ENCODE assay signal across 13 cellular contexts in the genomic region with DNA sequence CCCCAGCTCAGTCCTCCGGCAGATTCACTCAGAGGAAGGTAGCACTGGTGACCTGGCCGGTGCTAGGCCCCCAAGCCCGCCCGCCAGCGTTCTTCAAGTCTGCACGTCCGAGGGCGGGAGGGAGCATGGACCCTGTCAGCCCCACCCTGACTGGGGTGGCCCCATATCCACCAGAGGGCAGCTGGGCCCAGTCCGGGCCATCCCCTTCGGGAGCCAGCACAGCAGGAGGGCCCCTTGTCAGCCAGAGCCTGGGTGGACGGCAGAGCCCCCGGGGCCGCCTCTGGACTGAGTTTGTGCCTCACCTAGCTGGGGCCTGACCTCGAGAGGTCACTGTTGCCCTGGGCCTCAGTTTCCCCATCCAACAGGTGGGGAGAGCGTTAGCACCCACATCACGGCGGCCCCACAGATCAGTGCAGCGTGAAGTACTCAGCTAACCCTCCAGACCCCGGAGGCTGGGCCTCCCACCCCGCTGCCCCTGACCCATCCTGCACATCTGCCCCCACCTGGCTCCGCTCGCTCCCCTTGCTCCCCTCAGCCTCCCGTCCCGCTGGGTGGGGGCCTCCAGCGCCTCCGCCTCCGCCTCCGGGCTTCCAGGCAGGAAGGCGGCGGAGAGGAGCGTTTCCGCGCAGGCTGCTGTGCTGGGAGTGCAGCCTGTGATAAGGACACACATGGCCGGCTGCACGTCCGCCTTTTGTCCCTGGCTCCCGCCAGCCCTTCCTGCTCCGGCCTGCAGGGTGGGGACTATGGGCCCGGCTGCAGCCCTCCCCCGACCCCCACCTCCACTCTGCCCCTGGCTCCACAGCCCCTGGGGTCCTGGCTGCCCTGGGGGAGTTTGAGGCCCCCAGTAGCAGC. TPM values are rescaled to one million over a fixed set of nuclear protein-coding genes. Genes with fewer than 3 reads are reported as not detected.
A peak's percentile ranks its signal among the peaks of the same experiment; 100 is the strongest.
DNase-seq lines count a peak whose midpoint lies in the region; ATAC-seq and TF ChIP-seq lines count a peak whose summit lies in the region.
"Had no signal": no experiment of that assay in that cellular context is flagged by ENCODE, and none has a peak within 500 bp of the region (broad histone marks: within the 10 kb centered on the region; RNA-seq: fewer than 3 reads in every experiment).

No MANE protein-coding gene starts in this region.

- no peak overlapping the region for H3K27ac ChIP-seq in WERI-Rb-1
- peak overlapping the region; percentile 90 to 97 (median 95) for H3K27ac ChIP-seq in heart right ventricle
- H3K27ac ChIP-seq: cardiac muscle cell, SJCRH30 had no signal

- H3K4me1 ChIP-seq in heart right ventricle: peaks cover 16 to 83% (median 54%) of the 10 kb centered on the region in 9 donors

- WGBS in heart right ventricle, 2 donors: 25 to 30% methylated on average over 38 to 40 of the region's 40 CpGs

- no peak overlapping the region for H3K4me3 ChIP-seq in WERI-Rb-1 (ENCODE audit: low read depth, low read length)
- peak overlapping the region; percentile 24 to 66 (median 54) for H3K4me3 ChIP-seq in heart right ventricle
- H3K4me3 ChIP-seq: cardiac muscle cell, SJCRH30 had no signal

- H3K9me3 ChIP-seq in WERI-Rb-1 (ENCODE audit: severe bottlenecking) (no peaks in the 10 kb centered on the region), heart right ventricle (no peaks in the 10 kb centered on the region)
- H3K9me3 ChIP-seq: SJCRH30 had no signal

- TF ChIP-seq CTCF in WERI-Rb-1 (IDR thresholded peaks at IDR 0.05; ENCODE audit: low read depth, low read length) (0 out of 2 replicates have a peak, but pooled peaks have one; percentile 1), heart right ventricle (IDR thresholded peaks at IDR 0.05) (peak in 4 of 9 donors; percentile 28 to 45 (median 34))

- intact Hi-C loops in heart right ventricle (cut with DNase I) (loop anchor here in 6 of 10 donors (1.0 to 10.0 kb wide), 4 partner anchors 10 to 49 kb away; a partner anchor contains a TSS), posterior vena cava (cut with DNase I) (no loop called here)

- ATAC-seq in heart right ventricle (peak; percentile 50 to 77 (median 68)), GM21515 (IDR thresholded peaks at IDR 0.05; ENCODE audit: unreplicated experiment) (no peak), HG02759 (IDR thresholded peaks at IDR 0.05; ENCODE audit: unreplicated experiment) (no peak)
- ATAC-seq: HCT116 had no signal

- H3K36me3 ChIP-seq in WERI-Rb-1: no peaks in the 10 kb centered on the region
- no peaks in the 10 kb centered on the region for H3K36me3 ChIP-seq in heart right ventricle
- H3K36me3 ChIP-seq: cardiac muscle cell, SJCRH30 had no signal

- DNase-seq in COLO668 (lab: John Stamatoyannopoulos, UW; ENCODE audit: unreplicated experiment) (peak; percentile 52), WERI-Rb-1 (no peak), heart right ventricle (peak; percentile 86 to 87), posterior vena cava (ENCODE audit: low spot score) (peak; percentile 93), hepatic stellate cell (ENCODE audit: low spot score) (no peak)
- DNase-seq in stimulated activated CD4-positive, alpha-beta T cell treated with anti-CD3 and anti-CD28 coated beads, Interleukin-4, amount 100 ng/mL, for 4 hours: no peak
- DNase-seq: C1 segment of cervical spinal cord, NCI-H2107 had no signal

- H3K27me3 ChIP-seq in WERI-Rb-1 (ENCODE audit: insufficient read depth, low read depth, severe bottlenecking): no peaks in the 10 kb centered on the region
- H3K27me3 ChIP-seq in heart right ventricle: peaks cover 0 to 43% (median 0%) of the 10 kb centered on the region in 7 donors
- H3K27me3 ChIP-seq: cardiac muscle cell had no signal

RNA-seq across cellular contexts. Expression of a gene that starts 16.6 kb away (rescaled TPM):
- total RNA-seq in heart right ventricle (100 to 1,000 TPM in 5 of 10 donors, 10 to 100 TPM in 5; 68.6 to 115 (median 99.6) TPM), posterior vena cava (100 to 1,000 TPM in 1 of 2 donors, 10 to 100 TPM in 1; 91.4 to 118 TPM)
- 100 to 1,000 TPM; 160 to 377 TPM for polyA plus RNA-seq in heart right ventricle

RNA-seq across cellular contexts. Expression of a gene that starts 41.1 kb away (rescaled TPM):
- total RNA-seq in heart right ventricle (10 to 100 TPM; 48.1 to 83.3 (median 58.4) TPM), posterior vena cava (10 to 100 TPM; 27.1 to 28.8 TPM)
- 100 to 1,000 TPM in 1 of 2 donors, 10 to 100 TPM in 1; 97.2 to 195 TPM for polyA plus RNA-seq in heart right ventricle

Comparison
In these comparisons a context has a peak if more than half of its experiments do, and no peak if none do; other contexts are left out.
1. DNase-seq: peak in COLO668 (single experiment), heart right ventricle (2 of 2) and posterior vena cava (single experiment); none in WERI-Rb-1 (single experiment), hepatic stellate cell (single experiment) and stimulated activated CD4-positive, alpha-beta T cell treated with anti-CD3 and anti-CD28 coated beads, Interleukin-4, amount 100 ng/mL, for 4 hours (0 of 2).
2. ATAC-seq: peak in heart right ventricle (8 of 8); none in GM21515 (single experiment) and HG02759 (single experiment).
3. intact Hi-C loops: an anchor here in heart right ventricle (1.0 to 10.0 kb wide); none called in posterior vena cava.